Comparison of ENCODE assay signal across 8 cellular contexts in the genomic region with DNA sequence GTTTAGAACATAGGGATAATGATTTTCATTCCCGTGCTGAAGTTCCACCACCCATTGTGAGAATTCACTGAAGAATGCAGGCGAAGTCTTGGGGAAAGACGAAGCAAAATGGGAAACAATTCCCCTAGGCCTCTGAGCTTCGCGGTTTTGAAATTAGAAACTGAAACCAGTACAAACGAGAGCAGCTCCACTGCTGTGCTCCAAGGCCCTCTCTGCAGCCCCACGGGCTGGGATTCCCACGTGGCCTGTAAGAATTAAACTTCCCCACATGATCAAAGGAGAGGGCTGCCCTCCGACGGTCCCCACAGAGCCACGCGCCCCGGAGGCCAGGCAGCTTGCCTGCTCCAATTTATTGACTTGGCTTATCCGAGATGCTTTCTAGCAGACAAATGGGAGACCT.
DNase-seq lines count a peak whose midpoint lies in the region; ATAC-seq, FAIRE-seq and TF ChIP-seq lines count a peak whose summit lies in the region.

No MANE protein-coding gene starts in this region.

- H4K20me1 ChIP-seq in astrocyte (ENCODE audit: insufficient read depth, low read length): no peaks in the 10 kb centered on the region

- H3K9me3 ChIP-seq in astrocyte (ENCODE audit: insufficient read depth, low read depth, low read length) (no peaks in the 10 kb centered on the region), tibial artery (no peaks in the 10 kb centered on the region)

- intact Hi-C loops in tibial artery (cut with DNase I; ENCODE audit: low total_unique reads): no loop called here

- H2AFZ ChIP-seq in astrocyte (ENCODE audit: low read depth, low read length): peak overlapping the region; percentile 84

- H3K4me3 ChIP-seq in astrocyte (ENCODE audit: insufficient read depth, low read depth, low read length): peak overlapping the region; percentile 25
- peak overlapping the region; percentile 30 to 47 for H3K4me3 ChIP-seq in tibial artery

- H3K4me1 ChIP-seq in astrocyte (ENCODE audit: insufficient read depth, low read length) (peaks cover 23% of the 10 kb centered on the region), tibial artery (peaks cover 0 to 12% (median 6%) of the 10 kb centered on the region in 4 donors)

- no peaks in the 10 kb centered on the region for H3K27me3 Mint-ChIP-seq in astrocyte (ENCODE audit: low read depth, unreplicated experiment)

- no peak for FAIRE-seq in astrocyte (lab: Jason Lieb, UNC)

- peak overlapping the region; percentile 71 for H3K4me2 ChIP-seq in astrocyte (ENCODE audit: low read length)

- H3K27me3 ChIP-seq in astrocyte (ENCODE audit: insufficient read depth, low read length) (no peaks in the 10 kb centered on the region), tibial artery (no peaks in the 10 kb centered on the region)

- ATAC-seq in HG02981 (IDR thresholded peaks at IDR 0.05; ENCODE audit: unreplicated experiment): no peak
- ATAC-seq in esophagus mucosa: no peak

- H3K27ac Mint-ChIP-seq in astrocyte (ENCODE audit: unreplicated experiment): peak overlapping the region; percentile 73

- no peak overlapping the region for H3K4me3 Mint-ChIP-seq in astrocyte (ENCODE audit: unreplicated experiment)

- H3K9ac ChIP-seq in astrocyte (ENCODE audit: low read length): peak overlapping the region; percentile 74

- peak; percentile 13 for DNase-seq in NCI-H82 (lab: John Stamatoyannopoulos, UW)
- DNase-seq in NCI-H82 treated with DMSO at 0.1 percent for 48 hours (lab: John Stamatoyannopoulos, UW; ENCODE audit: unreplicated experiment): no peak
- DNase-seq in astrocyte (ENCODE audit: low read depth): peak; percentile 77
- peak; percentile 52 for DNase-seq in kidney tubule cell (ENCODE audit: low spot score)
- DNase-seq in tibial artery: peak in 1 of 2 donors; percentile 70
- DNase-seq in activated CD4-positive, alpha-beta T cell treated with anti-CD3 and anti-CD28 coated beads for 1 hour: no peak

- H3K36me3 Mint-ChIP-seq in astrocyte (ENCODE audit: low read depth, unreplicated experiment): peaks cover 7% of the 10 kb centered on the region

- peaks cover 47% of the 10 kb centered on the region for H3K4me1 Mint-ChIP-seq in astrocyte (ENCODE audit: low read depth, unreplicated experiment)

- H3K27ac ChIP-seq in astrocyte (ENCODE audit: low read depth, low read length): peak overlapping the region; percentile 81
- peak overlapping the region; percentile 58 to 70 for H3K27ac ChIP-seq in tibial artery

- no peaks in the 10 kb centered on the region for H3K36me3 ChIP-seq in astrocyte (ENCODE audit: insufficient read depth, low read length)
- no peaks in the 10 kb centered on the region for H3K36me3 ChIP-seq in tibial artery

- no peaks in the 10 kb centered on the region for H3K79me2 ChIP-seq in astrocyte (ENCODE audit: insufficient read depth, low read length)

- TF ChIP-seq CTCF in astrocyte (IDR thresholded peaks at IDR 0.05; ENCODE audit: insufficient read depth, low read depth, low read length) (no peak), tibial artery (IDR thresholded peaks at IDR 0.05) (no peak)

- peaks cover 2% of the 10 kb centered on the region for H3K9me3 Mint-ChIP-seq in astrocyte (ENCODE audit: unreplicated experiment)

Comparison
In these comparisons a context has a peak if more than half of its experiments do, and no peak if none do; other contexts are left out.
1. DNase-seq: peak in NCI-H82 (single experiment), astrocyte (single experiment) and kidney tubule cell (single experiment); none in NCI-H82 treated with DMSO at 0.1 percent for 48 hours (single experiment) and activated CD4-positive, alpha-beta T cell treated with anti-CD3 and anti-CD28 coated beads for 1 hour (single experiment).